In genomic region chr7:69937097-69937496, GRCh38 we compare ENCODE assay signal across 20 cellular contexts.
DNase-seq lines count a peak whose midpoint lies in the region; ATAC-seq, FAIRE-seq and TF ChIP-seq lines count a peak whose summit lies in the region.
"Had no signal": no experiment of that assay in that cellular context is flagged by ENCODE, and none has a peak within 500 bp of the region (broad histone marks: within the 10 kb centered on the region; RNA-seq: fewer than 3 reads in every experiment).

No MANE protein-coding gene starts in this region.

- H3K4me3 ChIP-seq in WERI-Rb-1 (ENCODE audit: low read depth, low read length) = no peak overlapping the region
- H3K4me3 ChIP-seq: BLaER1 treated with 17β-estradiol and CSF1 and Interleukin-3, amounts not matched to agents 10 nM and 100 nM; GM23338 had no signal

- FAIRE-seq in D721Med (lab: Jason Lieb, UNC) = peak; percentile 61
- FAIRE-seq: H54, HepG2 had no signal

- H3K36me3 ChIP-seq in WERI-Rb-1 = no peaks in the 10 kb centered on the region

- H3K27ac Mint-ChIP-seq in activated naive CD4-positive, alpha-beta T cell treated with anti-CD3 and anti-CD28 coated beads, Interleukin-2, amount 10 ng/mL, durations not matched to agents 7 days and 5 days = no peak overlapping the region
- H3K27ac Mint-ChIP-seq in chondrocyte (ENCODE audit: unreplicated experiment) = no peak overlapping the region
- H3K27ac Mint-ChIP-seq: B cell; CD8-positive, alpha-beta T cell; GM23338; HFFc6; IgD-negative memory B cell had no signal

- no peaks in the 10 kb centered on the region for H3K27me3 ChIP-seq in WERI-Rb-1 (ENCODE audit: insufficient read depth, low read depth, severe bottlenecking)
- H3K27me3 ChIP-seq: BLaER1 treated with 17β-estradiol and CSF1 and Interleukin-3, amounts not matched to agents 10 nM and 100 nM had no signal

- CTCF ChIA-PET in activated naive CD4-positive, alpha-beta T cell treated with anti-CD3 and anti-CD28 coated beads, Interleukin-2, amount 10 ng/mL, durations not matched to agents 7 days and 5 days (lab: Charles Lee) = no interaction called here

- no peaks in the 10 kb centered on the region for H3K27me3 Mint-ChIP-seq in activated naive CD4-positive, alpha-beta T cell treated with anti-CD3 and anti-CD28 coated beads, Interleukin-2, amount 10 ng/mL, durations not matched to agents 7 days and 5 days
- no peaks in the 10 kb centered on the region for H3K27me3 Mint-ChIP-seq in chondrocyte (ENCODE audit: low read depth)
- H3K27me3 Mint-ChIP-seq: B cell had no signal

- peaks cover 2% of the 10 kb centered on the region for H3K4me1 Mint-ChIP-seq in activated naive CD4-positive, alpha-beta T cell treated with anti-CD3 and anti-CD28 coated beads, Interleukin-2, amount 10 ng/mL, durations not matched to agents 7 days and 5 days
- peaks cover 7% of the 10 kb centered on the region for H3K4me1 Mint-ChIP-seq in chondrocyte (ENCODE audit: low read depth)
- H3K4me1 Mint-ChIP-seq: GM23338 had no signal

- DNase-seq in D721Med (ENCODE audit: insufficient read length, low spot score) (peak; percentile 35), NCI-H524 treated with DMSO at 0.1 percent for 48 hours (lab: John Stamatoyannopoulos, UW) (peak; percentile 26), WERI-Rb-1 (peak; percentile 58), retina (peak; percentile 22), chondrocyte (ENCODE audit: low spot score) (no peak)
- DNase-seq in activated naive CD4-positive, alpha-beta T cell treated with anti-CD3 and anti-CD28 coated beads, Interleukin-2, amount 10 ng/mL, durations not matched to agents 7 days and 5 days = no peak
- DNase-seq: Calu3; CD8-positive, alpha-beta T cell; DMS79; GF-D8; HCEC 1CT; HFFc6; KBM-7 had no signal

- H3K27ac ChIP-seq in WERI-Rb-1 = no peak overlapping the region
- H3K27ac ChIP-seq: BLaER1 treated with 17β-estradiol and CSF1 and Interleukin-3, amounts not matched to agents 10 nM and 100 nM had no signal

- TF ChIP-seq CTCF in D721Med (IDR thresholded peaks at IDR 0.05; ENCODE audit: insufficient read depth, missing control alignments) (no peak), WERI-Rb-1 (IDR thresholded peaks at IDR 0.05; ENCODE audit: low read depth, low read length) (no peak), chondrocyte (IDR thresholded peaks at IDR 0.05) (no peak)

- no peak for ATAC-seq in GM19035 (IDR thresholded peaks at IDR 0.05; ENCODE audit: unreplicated experiment)
- ATAC-seq: CD8-positive, alpha-beta T cell; GM23338; HepG2 had no signal

- H3K36me3 Mint-ChIP-seq in activated naive CD4-positive, alpha-beta T cell treated with anti-CD3 and anti-CD28 coated beads, Interleukin-2, amount 10 ng/mL, durations not matched to agents 7 days and 5 days = no peaks in the 10 kb centered on the region
- H3K36me3 Mint-ChIP-seq in chondrocyte (ENCODE audit: low read depth) = no peaks in the 10 kb centered on the region
- H3K36me3 Mint-ChIP-seq: CD8-positive, alpha-beta T cell had no signal

- H3K9me3 Mint-ChIP-seq in activated naive CD4-positive, alpha-beta T cell treated with anti-CD3 and anti-CD28 coated beads, Interleukin-2, amount 10 ng/mL, durations not matched to agents 7 days and 5 days = peaks cover 2% of the 10 kb centered on the region
- H3K9me3 Mint-ChIP-seq in chondrocyte (ENCODE audit: low read depth) = no peaks in the 10 kb centered on the region
- H3K9me3 Mint-ChIP-seq: CD8-positive, alpha-beta T cell; GM23338; IgD-negative memory B cell had no signal

- H3K4me3 Mint-ChIP-seq in activated naive CD4-positive, alpha-beta T cell treated with anti-CD3 and anti-CD28 coated beads, Interleukin-2, amount 10 ng/mL, durations not matched to agents 7 days and 5 days = no peak overlapping the region
- no peak overlapping the region for H3K4me3 Mint-ChIP-seq in chondrocyte (ENCODE audit: unreplicated experiment)
- H3K4me3 Mint-ChIP-seq: B cell; CD8-positive, alpha-beta T cell; GM23338; HFFc6; IgD-negative memory B cell had no signal

- H3K9me3 ChIP-seq in WERI-Rb-1 (ENCODE audit: severe bottlenecking) = no peaks in the 10 kb centered on the region
- H3K9me3 ChIP-seq: BLaER1 treated with 17β-estradiol and CSF1 and Interleukin-3, amounts not matched to agents 10 nM and 100 nM had no signal

Comparison
In these comparisons a context has a peak if more than half of its experiments do, and no peak if none do; other contexts are left out.
1. DNase-seq: peak in D721Med (single experiment), NCI-H524 treated with DMSO at 0.1 percent for 48 hours (single experiment), WERI-Rb-1 (single experiment) and retina (single experiment); none in activated naive CD4-positive, alpha-beta T cell treated with anti-CD3 and anti-CD28 coated beads, Interleukin-2, amount 10 ng/mL, durations not matched to agents 7 days and 5 days (single experiment) and chondrocyte (single experiment).